In the genomic region with DNA sequence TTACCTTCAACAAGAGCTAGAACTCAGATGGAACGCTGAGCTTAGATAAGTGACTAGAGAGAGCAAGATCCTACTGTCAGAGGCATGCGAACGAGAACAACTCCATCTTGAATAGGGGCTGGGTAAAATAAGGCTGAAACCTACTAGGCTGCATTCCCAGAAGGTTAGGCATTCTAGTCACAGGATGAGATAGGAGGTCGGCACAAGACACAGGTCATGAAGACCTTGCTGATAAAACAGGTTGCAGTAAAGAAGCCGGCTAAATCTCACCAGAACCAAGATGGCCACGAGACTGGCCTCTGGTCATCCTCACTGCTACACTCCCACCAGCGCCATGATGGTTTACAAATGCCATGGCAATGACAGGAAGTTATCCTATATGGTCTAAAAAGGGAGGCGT, we compare ENCODE assay signal across 2 cellular contexts.
TF ChIP-seq lines count a peak whose summit lies in the region.

No MANE protein-coding gene starts in this region.

TF ChIP-seq in A549, 52 proteins besides CTCF, POLR2A, EP300 and RAD21 (continued from another document):
- TF ChIP-seq, protein P1, sequence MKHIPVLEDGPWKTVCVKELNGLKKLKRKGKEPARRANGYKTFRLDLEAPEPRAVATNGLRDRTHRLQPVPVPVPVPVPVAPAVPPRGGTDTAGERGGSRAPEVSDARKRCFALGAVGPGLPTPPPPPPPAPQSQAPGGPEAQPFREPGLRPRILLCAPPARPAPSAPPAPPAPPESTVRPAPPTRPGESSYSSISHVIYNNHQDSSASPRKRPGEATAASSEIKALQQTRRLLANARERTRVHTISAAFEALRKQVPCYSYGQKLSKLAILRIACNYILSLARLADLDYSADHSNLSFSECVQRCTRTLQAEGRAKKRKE (CRISPR knock-in tag; IDR thresholded peaks at IDR 0.05; ENCODE audit: low read depth) = 0 out of 2 replicates have a peak, but pooled peaks have one; percentile 54
- TF ChIP-seq CBX2 (IDR thresholded peaks at IDR 0.05; ENCODE audit: borderline replicate concordance, low read depth) = no peak

TF ChIP-seq in SK-N-SH, 30 proteins besides CTCF, POLR2A, EP300 and RAD21 (continued from another document):
- TF ChIP-seq, protein P2, sequence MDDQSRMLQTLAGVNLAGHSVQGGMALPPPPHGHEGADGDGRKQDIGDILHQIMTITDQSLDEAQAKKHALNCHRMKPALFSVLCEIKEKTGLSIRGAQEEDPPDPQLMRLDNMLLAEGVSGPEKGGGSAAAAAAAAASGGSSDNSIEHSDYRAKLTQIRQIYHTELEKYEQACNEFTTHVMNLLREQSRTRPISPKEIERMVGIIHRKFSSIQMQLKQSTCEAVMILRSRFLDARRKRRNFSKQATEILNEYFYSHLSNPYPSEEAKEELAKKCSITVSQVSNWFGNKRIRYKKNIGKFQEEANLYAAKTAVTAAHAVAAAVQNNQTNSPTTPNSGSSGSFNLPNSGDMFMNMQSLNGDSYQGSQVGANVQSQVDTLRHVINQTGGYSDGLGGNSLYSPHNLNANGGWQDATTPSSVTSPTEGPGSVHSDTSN (IDR thresholded peaks at IDR 0.05) = no peak
- TF ChIP-seq, protein P3, sequence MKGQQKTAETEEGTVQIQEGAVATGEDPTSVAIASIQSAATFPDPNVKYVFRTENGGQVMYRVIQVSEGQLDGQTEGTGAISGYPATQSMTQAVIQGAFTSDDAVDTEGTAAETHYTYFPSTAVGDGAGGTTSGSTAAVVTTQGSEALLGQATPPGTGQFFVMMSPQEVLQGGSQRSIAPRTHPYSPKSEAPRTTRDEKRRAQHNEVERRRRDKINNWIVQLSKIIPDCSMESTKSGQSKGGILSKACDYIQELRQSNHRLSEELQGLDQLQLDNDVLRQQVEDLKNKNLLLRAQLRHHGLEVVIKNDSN (IDR thresholded peaks at IDR 0.05; ENCODE audit: borderline replicate concordance, low read depth) = no peak
- TF ChIP-seq, protein P4, sequence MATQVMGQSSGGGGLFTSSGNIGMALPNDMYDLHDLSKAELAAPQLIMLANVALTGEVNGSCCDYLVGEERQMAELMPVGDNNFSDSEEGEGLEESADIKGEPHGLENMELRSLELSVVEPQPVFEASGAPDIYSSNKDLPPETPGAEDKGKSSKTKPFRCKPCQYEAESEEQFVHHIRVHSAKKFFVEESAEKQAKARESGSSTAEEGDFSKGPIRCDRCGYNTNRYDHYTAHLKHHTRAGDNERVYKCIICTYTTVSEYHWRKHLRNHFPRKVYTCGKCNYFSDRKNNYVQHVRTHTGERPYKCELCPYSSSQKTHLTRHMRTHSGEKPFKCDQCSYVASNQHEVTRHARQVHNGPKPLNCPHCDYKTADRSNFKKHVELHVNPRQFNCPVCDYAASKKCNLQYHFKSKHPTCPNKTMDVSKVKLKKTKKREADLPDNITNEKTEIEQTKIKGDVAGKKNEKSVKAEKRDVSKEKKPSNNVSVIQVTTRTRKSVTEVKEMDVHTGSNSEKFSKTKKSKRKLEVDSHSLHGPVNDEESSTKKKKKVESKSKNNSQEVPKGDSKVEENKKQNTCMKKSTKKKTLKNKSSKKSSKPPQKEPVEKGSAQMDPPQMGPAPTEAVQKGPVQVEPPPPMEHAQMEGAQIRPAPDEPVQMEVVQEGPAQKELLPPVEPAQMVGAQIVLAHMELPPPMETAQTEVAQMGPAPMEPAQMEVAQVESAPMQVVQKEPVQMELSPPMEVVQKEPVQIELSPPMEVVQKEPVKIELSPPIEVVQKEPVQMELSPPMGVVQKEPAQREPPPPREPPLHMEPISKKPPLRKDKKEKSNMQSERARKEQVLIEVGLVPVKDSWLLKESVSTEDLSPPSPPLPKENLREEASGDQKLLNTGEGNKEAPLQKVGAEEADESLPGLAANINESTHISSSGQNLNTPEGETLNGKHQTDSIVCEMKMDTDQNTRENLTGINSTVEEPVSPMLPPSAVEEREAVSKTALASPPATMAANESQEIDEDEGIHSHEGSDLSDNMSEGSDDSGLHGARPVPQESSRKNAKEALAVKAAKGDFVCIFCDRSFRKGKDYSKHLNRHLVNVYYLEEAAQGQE (IDR thresholded peaks at IDR 0.05; ENCODE audit: low read depth, low read length) = no peak
